In genomic region chr5:57804500-57804899, GRCh38 we compare ENCODE assay signal across 18 cellular contexts.
"Had no signal": no experiment of that assay in that cellular context is flagged by ENCODE, and none has a peak within 500 bp of the region (broad histone marks: within the 10 kb centered on the region; RNA-seq: fewer than 3 reads in every experiment).

No MANE protein-coding gene starts in this region.

- H3K27me3 ChIP-seq: body of pancreas, foreskin keratinocyte, left lung, pancreas, sigmoid colon, thyroid gland had no signal

- H3K4me3 ChIP-seq: body of pancreas, left lung, pancreas, sigmoid colon, thyroid gland had no signal

- DNase-seq: activated CD4-positive, alpha-beta T cell treated with anti-CD3 and anti-CD28 coated beads, Interleukin-2, amount 10 ng/mL, durations not matched to agents 24 days and 14 days; activated CD8-positive, alpha-beta T cell treated with anti-CD3 and anti-CD28 coated beads for 36 hours; activated naive CD4-positive, alpha-beta T cell treated with Interleukin-2 at 50 U/mL for 16 hours; activated naive CD8-positive, alpha-beta T cell treated with anti-CD3 and anti-CD28 coated beads, Interleukin-2, amount 10 ng/mL, durations not matched to agents 7 days and 5 days; activated T-cell treated with anti-CD3 and anti-CD28 coated beads, Interleukin-2, amount 50 U/mL, for 1 hour; amygdala; body of pancreas; effector memory CD8-positive, alpha-beta T cell; foreskin keratinocyte; glutamatergic neuron; hypothalamus; left lung; mammary epithelial cell; naive thymus-derived CD4-positive, alpha-beta T cell; pancreas; sigmoid colon; stimulated activated naive CD4-positive, alpha-beta T cell treated with Interleukin-2 at 50 U/mL for 16 hours; thyroid gland had no signal

- H3K4me1 ChIP-seq: body of pancreas, foreskin keratinocyte, left lung, pancreas, thyroid gland had no signal

- H3K27ac ChIP-seq: body of pancreas, foreskin keratinocyte, left lung, pancreas, thyroid gland had no signal

- ATAC-seq: activated CD8-positive, alpha-beta T cell treated with anti-CD3 and anti-CD28 coated beads for 36 hours; body of pancreas; effector memory CD8-positive, alpha-beta T cell; foreskin keratinocyte; left lung; naive thymus-derived CD4-positive, alpha-beta T cell; pancreas had no signal

- H3K9me3 ChIP-seq: body of pancreas, left lung, pancreas, sigmoid colon, thyroid gland had no signal

- H3K36me3 ChIP-seq: left lung, pancreas, sigmoid colon, thyroid gland had no signal
